ENCODE assay signal across 8 cellular contexts in the genomic region with DNA sequence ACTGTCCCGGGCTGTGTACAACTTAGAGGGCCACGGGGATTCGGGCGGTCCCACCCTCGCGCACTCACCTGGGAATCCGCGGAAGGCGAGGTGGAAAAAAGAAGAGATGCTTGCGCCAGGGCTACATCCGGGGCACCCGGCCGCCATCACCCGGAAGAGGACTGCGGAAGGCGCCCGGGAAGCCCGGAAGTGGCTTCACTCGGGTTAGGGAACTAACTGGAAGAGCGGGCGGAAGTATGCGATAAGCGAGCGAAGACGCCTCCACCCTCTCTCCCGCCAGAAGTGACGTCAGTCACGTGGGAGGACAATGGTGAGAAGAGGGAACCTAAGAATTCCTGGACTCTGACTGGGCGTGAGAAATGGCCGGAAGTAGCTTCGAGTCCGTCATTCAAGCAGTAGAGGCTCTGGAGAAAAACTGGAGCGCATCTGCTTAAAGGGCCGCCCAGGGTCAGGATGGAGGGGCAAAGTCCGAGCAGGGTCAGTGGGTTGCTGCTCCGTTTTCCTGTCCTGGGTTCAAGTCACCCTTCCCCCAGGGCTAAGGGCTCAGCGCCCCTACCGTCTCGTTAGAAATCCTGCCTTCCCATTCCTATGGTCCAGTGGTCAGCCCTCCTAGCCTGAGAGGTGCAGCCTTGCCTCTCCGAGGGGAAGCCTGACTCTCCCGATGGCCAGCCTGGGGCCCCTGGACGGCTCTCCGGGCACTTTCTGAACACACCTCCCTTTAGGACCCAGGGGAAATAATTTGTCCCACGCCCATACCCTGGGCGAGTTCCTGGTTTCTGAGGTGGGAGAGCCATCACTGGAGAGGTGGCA. TPM values are rescaled to one million over a fixed set of nuclear protein-coding genes. Genes with fewer than 3 reads are reported as not detected.
DNase-seq lines count a peak whose midpoint lies in the region; ATAC-seq and TF ChIP-seq lines count a peak whose summit lies in the region.

A gene (minus strand): TSS at position 165 of the 810 bp plus-strand sequence. CDS start 627 bp downstream, outside the sequence.

- peak; percentile 19; the same call in 1 of the 2 replicates for TF ChIP-seq CTCF in BJ (IDR thresholded peaks at IDR 0.05; ENCODE audit: insufficient read depth, low read depth, low read length)
- no peak for TF ChIP-seq CTCF in left lung (IDR thresholded peaks at IDR 0.05)

- CTCF ChIA-PET in BJ (lab: Yijun Ruan, JAX): interaction anchor here (1.0 to 1.5 kb wide), 4 partner anchors 9 to 40 kb away, joined by 3 read pairs; a partner anchor contains a TSS
- CTCF ChIA-PET in activated CD4-positive, alpha-beta memory T cell treated with anti-CD3 and anti-CD28 coated beads for 36 hours (lab: Charles Lee): interaction anchor here (0.6 to 2.3 kb wide), 5 partner anchors 16 to 261 kb away, joined by 3 to 10 read pairs (median 4); a partner anchor contains a TSS

- peak; percentile 99 for DNase-seq in BJ (ENCODE audit: low read depth)
- DNase-seq in NCI-H82 (lab: John Stamatoyannopoulos, UW): peak; percentile 99
- peak; percentile 94 for DNase-seq in activated CD4-positive, alpha-beta memory T cell treated with anti-CD3 and anti-CD28 coated beads for 36 hours
- DNase-seq in dermis microvascular lymphatic vessel endothelial cell (ENCODE audit: low read depth in 2 of 2): peak; percentile 96 to 99
- DNase-seq in left lung: peak; percentile 96 to 99
- peak; percentile 85 for DNase-seq in stimulated activated CD4-positive, alpha-beta T cell treated with anti-CD3 and anti-CD28 coated beads, Interleukin-2, amount 100 ng/mL, for 4 hours (ENCODE audit: low read depth)

- peaks cover 45% of the 10 kb centered on the region for H3K4me1 Mint-ChIP-seq in activated CD4-positive, alpha-beta memory T cell treated with anti-CD3 and anti-CD28 coated beads for 36 hours (ENCODE audit: low read depth)

- ATAC-seq in GM19372 (IDR thresholded peaks at IDR 0.05; ENCODE audit: low read depth, unreplicated experiment) (peak; percentile 73), HG03571 (IDR thresholded peaks at IDR 0.05; ENCODE audit: unreplicated experiment) (peak; percentile 47), left lung (peak; percentile 93)

- peaks cover 22 to 59% of the 10 kb centered on the region in 2 donors for H3K4me1 ChIP-seq in left lung

- H3K27me3 ChIP-seq in BJ (ENCODE audit: control insufficient read depth, insufficient read depth, low read length) (no peaks in the 10 kb centered on the region), left lung (no peaks in the 10 kb centered on the region)

- H3K9me3 Mint-ChIP-seq in activated CD4-positive, alpha-beta memory T cell treated with anti-CD3 and anti-CD28 coated beads for 36 hours: no peaks in the 10 kb centered on the region

- H3K4me3 ChIP-seq in BJ (ENCODE audit: low read depth, low read length) (peak within 1 kb of the TSS; percentile 94), left lung (peak within 1 kb of the TSS; percentile 72 to 92)

- peak within 1 kb of the TSS; percentile 94 for H3K4me3 Mint-ChIP-seq in activated CD4-positive, alpha-beta memory T cell treated with anti-CD3 and anti-CD28 coated beads for 36 hours

- no peaks in the 10 kb centered on the region for H3K27me3 Mint-ChIP-seq in activated CD4-positive, alpha-beta memory T cell treated with anti-CD3 and anti-CD28 coated beads for 36 hours

- no peaks in the 10 kb centered on the region for H3K9me3 ChIP-seq in left lung

- POLR2A ChIA-PET in BJ (lab: Charles Lee): interaction anchor here (1.2 kb wide), 1 partner anchor 15 kb away, joined by 7 read pairs; a partner anchor contains a TSS
- POLR2A ChIA-PET in activated CD4-positive, alpha-beta memory T cell treated with anti-CD3 and anti-CD28 coated beads for 36 hours (lab: Charles Lee): interaction anchor here (1.5 to 1.7 kb wide), 4 partner anchors 15 to 63 kb away, joined by 4 to 6 read pairs (median 4); a partner anchor contains a TSS

- H3K27ac Mint-ChIP-seq in activated CD4-positive, alpha-beta memory T cell treated with anti-CD3 and anti-CD28 coated beads for 36 hours: peak within 1 kb of the TSS; percentile 95

- peaks cover 24% of the 10 kb centered on the region for H3K36me3 ChIP-seq in BJ (ENCODE audit: control insufficient read depth, insufficient read depth, low read length)
- H3K36me3 ChIP-seq in left lung: peaks cover 0 to 72% of the 10 kb centered on the region in 2 donors

- intact Hi-C loops in activated CD4-positive, alpha-beta memory T cell treated with anti-CD3 and anti-CD28 coated beads for 36 hours (cut with micrococcal nuclease): loop anchor here (1.0 to 2.0 kb wide), 2 partner anchors 15 to 53 kb away; a partner anchor contains a TSS
- intact Hi-C loops in left lung (cut with DNase I): no loop called here

- peaks cover 54% of the 10 kb centered on the region for H3K36me3 Mint-ChIP-seq in activated CD4-positive, alpha-beta memory T cell treated with anti-CD3 and anti-CD28 coated beads for 36 hours

- H3K27ac ChIP-seq in left lung: peak within 1 kb of the TSS; percentile 98

RNA-seq across cellular contexts. Expression of the gene that starts here (rescaled TPM):
- polyA plus RNA-seq in BJ (2011; rRNA removed): 48.2 and 50.3 TPM in 2 replicates
- 21.3 and 24.1 TPM in 2 replicates for polyA minus RNA-seq in BJ (2011; rRNA and poly(A)+ RNA removed)
- total RNA-seq in activated CD4-positive, alpha-beta memory T cell treated with anti-CD3 and anti-CD28 coated beads for 36 hours: 10 to 100 TPM; 60.7 to 61.4 TPM
- 34.1 and 35.5 TPM in 2 replicates for total RNA-seq in dermis microvascular lymphatic vessel endothelial cell
- 10 to 100 TPM; 53.2 to 57.6 TPM for total RNA-seq in left lung

Comparison
In these comparisons a context has a peak if more than half of its experiments do, and no peak if none do; other contexts are left out.
1. Peak in every context shown above with its lines: DNase-seq, ATAC-seq, H3K4me3 ChIP-seq and H3K27ac ChIP-seq.